In the genomic region with DNA sequence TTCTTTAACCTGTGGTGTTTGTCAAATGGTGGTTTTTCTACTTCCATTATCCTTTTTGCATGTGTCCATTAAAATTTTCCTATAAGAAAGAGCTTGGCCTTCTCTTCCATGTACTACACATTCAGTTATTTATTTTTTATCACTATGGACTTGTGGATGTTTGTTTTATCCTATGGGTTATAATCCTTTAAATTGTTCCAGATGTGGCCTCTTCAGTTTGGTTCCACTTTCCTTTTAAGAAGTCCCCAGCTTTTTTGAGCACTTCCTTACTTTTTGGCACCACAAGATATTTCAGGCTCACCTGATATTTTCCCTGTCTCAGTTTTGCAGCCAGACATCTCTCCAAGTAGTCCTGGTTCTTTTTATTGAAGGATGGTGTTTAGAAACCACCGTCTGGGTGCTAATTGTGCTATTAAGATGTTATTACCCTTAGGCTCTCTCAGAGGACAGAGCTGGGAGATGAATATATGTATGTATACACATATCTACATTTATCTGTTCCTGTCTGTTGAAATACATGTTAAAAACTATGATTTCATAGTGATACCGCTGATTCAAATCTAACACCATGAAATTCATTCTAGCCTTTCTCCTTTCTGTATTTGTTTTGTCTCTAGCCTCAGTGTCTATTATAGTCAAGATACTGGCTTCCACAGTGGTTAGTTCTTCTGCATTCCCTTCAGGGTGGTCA, we compare ENCODE assay signal across 10 cellular contexts.
DNase-seq lines count a peak whose midpoint lies in the region; ATAC-seq lines count a peak whose summit lies in the region.
"Had no signal": no experiment of that assay in that cellular context is flagged by ENCODE, and none has a peak within 500 bp of the region (broad histone marks: within the 10 kb centered on the region; RNA-seq: fewer than 3 reads in every experiment).

No MANE protein-coding gene starts in this region.

- ATAC-seq in GM18508 (IDR thresholded peaks at IDR 0.05; ENCODE audit: insufficient read depth, unreplicated experiment) (peak; percentile 71), GM21515 (IDR thresholded peaks at IDR 0.05; ENCODE audit: unreplicated experiment) (peak; percentile 77), HG03159 (IDR thresholded peaks at IDR 0.05; ENCODE audit: unreplicated experiment) (peak; percentile 76), esophagus mucosa (no peak)

- DNase-seq in fibroblast of peridontal ligament (ENCODE audit: extremely low read depth) (peak; percentile 68), nucleus accumbens (lab: John Stamatoyannopoulos, UW) (no peak), NCI-H82 (lab: John Stamatoyannopoulos, UW) (no peak), NCI-H345 (lab: John Stamatoyannopoulos, UW) (no peak)
- DNase-seq: KBM-7, SHP77 treated with DMSO at 0.1 percent for 48 hours had no signal
